In genomic region chr6:36765943-36766648, GRCh38 we compare ENCODE assay signal across 1 cellular context.
TF ChIP-seq lines count a peak whose summit lies in the region.

No MANE protein-coding gene starts in this region.

TF ChIP-seq in K562, 482 proteins besides CTCF, POLR2A, EP300 and RAD21 (continued from another document and continues in another):
- TF ChIP-seq, protein P1, sequence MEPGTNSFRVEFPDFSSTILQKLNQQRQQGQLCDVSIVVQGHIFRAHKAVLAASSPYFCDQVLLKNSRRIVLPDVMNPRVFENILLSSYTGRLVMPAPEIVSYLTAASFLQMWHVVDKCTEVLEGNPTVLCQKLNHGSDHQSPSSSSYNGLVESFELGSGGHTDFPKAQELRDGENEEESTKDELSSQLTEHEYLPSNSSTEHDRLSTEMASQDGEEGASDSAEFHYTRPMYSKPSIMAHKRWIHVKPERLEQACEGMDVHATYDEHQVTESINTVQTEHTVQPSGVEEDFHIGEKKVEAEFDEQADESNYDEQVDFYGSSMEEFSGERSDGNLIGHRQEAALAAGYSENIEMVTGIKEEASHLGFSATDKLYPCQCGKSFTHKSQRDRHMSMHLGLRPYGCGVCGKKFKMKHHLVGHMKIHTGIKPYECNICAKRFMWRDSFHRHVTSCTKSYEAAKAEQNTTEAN (CRISPR knock-in tag; IDR thresholded peaks at IDR 0.05) = no peak
- TF ChIP-seq ZNF655 (CRISPR knock-in tag; IDR thresholded peaks at IDR 0.05) = no peak
- TF ChIP-seq ZNF224 (CRISPR knock-in tag; IDR thresholded peaks at IDR 0.05) = no peak
- TF ChIP-seq FOXM1 (IDR thresholded peaks at IDR 0.05; ENCODE audit: low read depth) = no peak
- TF ChIP-seq FOXM1 (CRISPR knock-in tag; IDR thresholded peaks at IDR 0.05; ENCODE audit: low read depth) = no peak
- no peak for TF ChIP-seq CREB1 (IDR thresholded peaks at IDR 0.05)
- no peak for TF ChIP-seq CREB1 (CRISPR knock-in tag; IDR thresholded peaks at IDR 0.05)
- no peak for TF ChIP-seq MBD2 (IDR thresholded peaks at IDR 0.05; ENCODE audit: borderline replicate concordance, low read depth)
- TF ChIP-seq TAL1 (IDR thresholded peaks at IDR 0.05) = no peak
- TF ChIP-seq UBTF (IDR thresholded peaks at IDR 0.05; ENCODE audit: borderline replicate concordance in 1 of 2, low read depth in 2 of 2, low read length in 2 of 2) = no peak
- no peak for TF ChIP-seq CXXC5 (CRISPR knock-in tag; IDR thresholded peaks at IDR 0.05)
- no peak for TF ChIP-seq E4F1 (CRISPR knock-in tag; IDR thresholded peaks at IDR 0.05; ENCODE audit: borderline replicate concordance)
- TF ChIP-seq SIN3B (IDR thresholded peaks at IDR 0.05; ENCODE audit: low read depth) = no peak
- no peak for TF ChIP-seq RFX5 (IDR thresholded peaks at IDR 0.05; ENCODE audit: low read depth, low read length)
- no peak for TF ChIP-seq POLR2AphosphoS2 (IDR thresholded peaks at IDR 0.05; ENCODE audit: low read length)
- TF ChIP-seq ZNF232 (CRISPR knock-in tag; IDR thresholded peaks at IDR 0.05) = no peak
- no peak for TF ChIP-seq PHF8 (IDR thresholded peaks at IDR 0.05; ENCODE audit: borderline replicate concordance, low read length)
- no peak for TF ChIP-seq TAF15 (IDR thresholded peaks at IDR 0.05; ENCODE audit: low read depth, low read length)
- TF ChIP-seq RB1 (IDR thresholded peaks at IDR 0.05; ENCODE audit: low read depth) = peak; percentile 77; the same call in 1 of the 2 replicates
- no peak for TF ChIP-seq ETS1 (conservative IDR thresholded peaks at IDR 0.05; ENCODE audit: control insufficient read depth, low read depth, low read length)
- no peak for TF ChIP-seq ZBTB40 (IDR thresholded peaks at IDR 0.05)
- TF ChIP-seq ZBTB40 (CRISPR knock-in tag; IDR thresholded peaks at IDR 0.05) = no peak
- no peak for TF ChIP-seq ZNF695 (CRISPR knock-in tag; IDR thresholded peaks at IDR 0.05)
- no peak for TF ChIP-seq HBP1 (CRISPR knock-in tag; IDR thresholded peaks at IDR 0.05)
- no peak for TF ChIP-seq ZSCAN32 (CRISPR knock-in tag; IDR thresholded peaks at IDR 0.05)
- no peak for TF ChIP-seq CEBPZ (IDR thresholded peaks at IDR 0.05; ENCODE audit: borderline replicate concordance, low read depth, low read length)
- peak; percentile 59; the same call in 1 of the 2 replicates for TF ChIP-seq MYNN (IDR thresholded peaks at IDR 0.05)
- TF ChIP-seq MYNN (CRISPR knock-in tag; IDR thresholded peaks at IDR 0.05) = no peak
- TF ChIP-seq TCF7 (IDR thresholded peaks at IDR 0.05; ENCODE audit: borderline replicate concordance) = peak; percentile 25; the same call in 1 of the 2 replicates
- no peak for TF ChIP-seq CEBPB (tag; IDR thresholded peaks at IDR 0.05)
- no peak for TF ChIP-seq DMBX1 (CRISPR knock-in tag; IDR thresholded peaks at IDR 0.05; ENCODE audit: borderline replicate concordance)
- TF ChIP-seq NFIX (CRISPR knock-in tag; IDR thresholded peaks at IDR 0.05; ENCODE audit: low read depth) = no peak
- TF ChIP-seq MECOM (CRISPR knock-in tag; IDR thresholded peaks at IDR 0.05) = no peak
- TF ChIP-seq STAG1 (CRISPR knock-in tag; IDR thresholded peaks at IDR 0.05; ENCODE audit: borderline replicate concordance) = peak; percentile 99
